In genomic region chr5:60458669-60459068, GRCh38 we compare ENCODE assay signal across 1 cellular context.
TF ChIP-seq lines count a peak whose summit lies in the region.

No MANE protein-coding gene starts in this region.

TF ChIP-seq in K562, 482 proteins besides CTCF, POLR2A, EP300 and RAD21 (continued from another document):
- TF ChIP-seq CHAMP1 (IDR thresholded peaks at IDR 0.05) (no peak), ZNF134 (CRISPR knock-in tag; conservative IDR thresholded peaks at IDR 0.05) (no peak), ZNF589 (CRISPR knock-in tag; IDR thresholded peaks at IDR 0.05; ENCODE audit: low read depth) (no peak), WHSC1 (IDR thresholded peaks at IDR 0.05; ENCODE audit: low read length) (no peak), PHB (CRISPR knock-in tag; IDR thresholded peaks at IDR 0.05) (no peak)
TF ChIP-seq in K562: peak in this region for 0.
